Comparison of ENCODE assay signal across 8 cellular contexts in the genomic region with DNA sequence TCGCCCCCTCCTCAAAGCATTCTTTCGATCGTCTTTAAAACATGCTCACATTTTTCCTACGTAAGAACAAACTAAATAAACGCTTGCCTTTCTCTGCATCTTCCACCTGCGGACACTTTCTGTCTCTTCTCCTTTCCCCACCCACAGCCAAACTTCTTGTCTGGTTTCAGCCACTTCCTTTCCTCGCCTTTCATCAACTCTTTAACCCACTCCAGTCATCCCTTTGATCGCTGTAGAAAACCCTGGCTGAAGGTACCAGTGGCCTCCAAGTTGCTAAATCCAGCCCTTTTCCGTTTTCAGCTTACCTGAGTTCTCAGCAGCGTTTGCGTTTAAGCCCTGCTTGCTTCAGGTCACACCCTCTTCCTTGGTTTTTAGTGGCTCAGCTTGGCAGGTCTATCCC. TPM values are rescaled to one million over a fixed set of nuclear protein-coding genes. Genes with fewer than 3 reads are reported as not detected.
DNase-seq lines count a peak whose midpoint lies in the region; ATAC-seq, FAIRE-seq and TF ChIP-seq lines count a peak whose summit lies in the region.

No MANE protein-coding gene starts in this region.

- peaks cover 11 to 14% of the 10 kb centered on the region in 2 donors for H3K36me3 ChIP-seq in ascending aorta
- no peaks in the 10 kb centered on the region for H3K36me3 ChIP-seq in kidney epithelial cell (ENCODE audit: control insufficient read depth, insufficient read depth, low read length)

- intact Hi-C loops in ascending aorta (cut with DNase I): loop anchor here (2.0 kb wide), 1 partner anchor 105 kb away; the partner anchor contains the start of gene WDR81

- H3K4me3 ChIP-seq in ascending aorta (peak overlapping the region; percentile 90 to 95), kidney epithelial cell (ENCODE audit: low read depth, low read length) (peak overlapping the region; percentile 95)

- peak; percentile 71 for DNase-seq in activated CD8-positive, alpha-beta memory T cell treated with anti-CD3 and anti-CD28 coated beads for 24 hours
- no peak for DNase-seq in activated CD8-positive, alpha-beta memory T cell treated with anti-CD3 and anti-CD28 coated beads, Interleukin-2, amount 50 U/mL, for 48 hours
- DNase-seq in NCI-H69 (lab: John Stamatoyannopoulos, UW) (peak; percentile 37), ascending aorta (ENCODE audit: low spot score in 2 of 2) (no peak), kidney epithelial cell (ENCODE audit: low read depth) (no peak), GM19238 (ENCODE audit: insufficient read length, low spot score) (no peak), RCC 7860 (ENCODE audit: low spot score) (no peak)
- DNase-seq in stimulated activated naive B cell treated with anti-CD40 and anti-IgM and Interleukin-4, amounts not matched to agents 10 μg/mL and 1 μg/mL and 100 μg/mL, for 72 hours: peak; percentile 10

- H3K27ac Mint-ChIP-seq in stimulated activated naive B cell treated with anti-CD40 and anti-IgM and Interleukin-4, amounts not matched to agents 10 μg/mL and 1 μg/mL and 100 μg/mL, for 72 hours: peak overlapping the region; percentile 88

- H3K9me3 Mint-ChIP-seq in stimulated activated naive B cell treated with anti-CD40 and anti-IgM and Interleukin-4, amounts not matched to agents 10 μg/mL and 1 μg/mL and 100 μg/mL, for 72 hours: no peaks in the 10 kb centered on the region

- peaks cover 30 to 50% of the 10 kb centered on the region in 2 donors for H3K4me1 Mint-ChIP-seq in stimulated activated naive B cell treated with anti-CD40 and anti-IgM and Interleukin-4, amounts not matched to agents 10 μg/mL and 1 μg/mL and 100 μg/mL, for 72 hours

- no peaks in the 10 kb centered on the region for H3K27me3 Mint-ChIP-seq in stimulated activated naive B cell treated with anti-CD40 and anti-IgM and Interleukin-4, amounts not matched to agents 10 μg/mL and 1 μg/mL and 100 μg/mL, for 72 hours

- H3K36me3 Mint-ChIP-seq in stimulated activated naive B cell treated with anti-CD40 and anti-IgM and Interleukin-4, amounts not matched to agents 10 μg/mL and 1 μg/mL and 100 μg/mL, for 72 hours: peaks cover 10 to 29% of the 10 kb centered on the region in 2 donors

- H3K9me3 ChIP-seq in ascending aorta: no peaks in the 10 kb centered on the region

- H3K27me3 ChIP-seq in ascending aorta: no peaks in the 10 kb centered on the region
- H3K27me3 ChIP-seq in kidney epithelial cell (ENCODE audit: control insufficient read depth, insufficient read depth, low read length): no peaks in the 10 kb centered on the region

- no peak for TF ChIP-seq CTCF in ascending aorta (IDR thresholded peaks at IDR 0.05)
- TF ChIP-seq CTCF in kidney epithelial cell (IDR thresholded peaks at IDR 0.05; ENCODE audit: insufficient read depth, low read length, poor library complexity, severe bottlenecking): no peak

- peaks cover 0 to 8% of the 10 kb centered on the region in 2 donors for H3K4me1 ChIP-seq in ascending aorta

- H3K4me3 Mint-ChIP-seq in stimulated activated naive B cell treated with anti-CD40 and anti-IgM and Interleukin-4, amounts not matched to agents 10 μg/mL and 1 μg/mL and 100 μg/mL, for 72 hours: peak overlapping the region; percentile 90 to 92

- ATAC-seq in stimulated activated naive B cell treated with anti-CD40 and anti-IgM and Interleukin-4, amounts not matched to agents 10 μg/mL and 1 μg/mL and 100 μg/mL, for 72 hours (replicated peaks): peak; percentile 6 to 17

- FAIRE-seq in RCC 7860 (lab: Jason Lieb, UNC): no peak

- peak overlapping the region; percentile 80 to 81 for H3K27ac ChIP-seq in ascending aorta

RNA-seq across cellular contexts. Expression of gene RPA1, which starts 0.5 kb away (rescaled TPM):
- total RNA-seq in ascending aorta (34.0 TPM), kidney epithelial cell (22.0 and 30.3 TPM in 2 replicates)

RNA-seq across cellular contexts. Expression of gene SMYD4, which starts 0.6 kb away (rescaled TPM):
- total RNA-seq in ascending aorta (7.6 TPM), kidney epithelial cell (6.7 and 7.8 TPM in 2 replicates)

Comparison
In these comparisons a context has a peak if more than half of its experiments do, and no peak if none do; other contexts are left out.
1. DNase-seq: peak in activated CD8-positive, alpha-beta memory T cell treated with anti-CD3 and anti-CD28 coated beads for 24 hours (single experiment), NCI-H69 (single experiment) and stimulated activated naive B cell treated with anti-CD40 and anti-IgM and Interleukin-4, amounts not matched to agents 10 μg/mL and 1 μg/mL and 100 μg/mL, for 72 hours (single experiment); none in activated CD8-positive, alpha-beta memory T cell treated with anti-CD3 and anti-CD28 coated beads, Interleukin-2, amount 50 U/mL, for 48 hours (single experiment), ascending aorta (0 of 2), kidney epithelial cell (single experiment), GM19238 (single experiment) and RCC 7860 (single experiment).